1 cellular context compared by ENCODE assay signal in genomic region chr7:150983893-150984368, GRCh38.
TF ChIP-seq lines count a peak whose summit lies in the region.

No MANE protein-coding gene starts in this region.

TF ChIP-seq in K562, 482 proteins besides CTCF, POLR2A, EP300 and RAD21 (continued from another document and continues in another):
- TF ChIP-seq RCOR1 (IDR thresholded peaks at IDR 0.05; ENCODE audit: borderline replicate concordance in 1 of 2, low read depth in 2 of 2, low read length in 2 of 2) (peak in 1 of 2 experiments; percentile 84; a peak in 2 of 4 replicates), TEAD1 (CRISPR knock-in tag; IDR thresholded peaks at IDR 0.05) (0 out of 4 replicates have a peak, but pooled peaks have one; percentile 17 to 66), MCM7 (IDR thresholded peaks at IDR 0.05) (no peak), BACH1 (tag; IDR thresholded peaks at IDR 0.05) (peak; percentile 45; the same call in 1 of the 2 replicates), CREB1 (IDR thresholded peaks at IDR 0.05) (no peak), CREB1 (CRISPR knock-in tag; IDR thresholded peaks at IDR 0.05) (no peak), KLF16 (IDR thresholded peaks at IDR 0.05) (no peak), CBX3 (IDR thresholded peaks at IDR 0.05; ENCODE audit: borderline replicate concordance in 1 of 2, low read length in 2 of 2) (peak in 1 of 2 experiments; percentile 72; a peak in 1 of 3 replicates), PCBP2 (IDR thresholded peaks at IDR 0.05; ENCODE audit: low read depth, low read length, poor library complexity, severe bottlenecking) (no peak), MLX (CRISPR knock-in tag; conservative IDR thresholded peaks at IDR 0.05) (peak in 1 of 2 experiments; percentile 84; a peak in 1 of 4 replicates), SMAD4 (CRISPR knock-in tag; conservative IDR thresholded peaks at IDR 0.05) (peak; percentile 59; the same call in 1 of the 2 replicates), NEUROD1 (IDR thresholded peaks at IDR 0.05; ENCODE audit: borderline replicate concordance, low read depth, low read length, partially characterized antibody) (no peak), NCOA1 (IDR thresholded peaks at IDR 0.05; ENCODE audit: low read depth) (peak; percentile 72), RNF2 (IDR thresholded peaks at IDR 0.05) (no peak), PCBP1 (IDR thresholded peaks at IDR 0.05; ENCODE audit: low read depth, low read length, poor library complexity, severe bottlenecking) (no peak), ZNF134 (CRISPR knock-in tag; conservative IDR thresholded peaks at IDR 0.05) (peak; percentile 32; the same call in 1 of the 2 replicates), ASH1L (IDR thresholded peaks at IDR 0.05; ENCODE audit: borderline replicate concordance, low read depth, partially characterized antibody) (no peak), TCF7 (IDR thresholded peaks at IDR 0.05; ENCODE audit: borderline replicate concordance) (no peak), ZNF133 (CRISPR knock-in tag; IDR thresholded peaks at IDR 0.05) (no peak), ZNF24 (IDR thresholded peaks at IDR 0.05) (0 out of 2 replicates have a peak, but pooled peaks have one; percentile 9), LCOR (CRISPR knock-in tag; IDR thresholded peaks at IDR 0.05) (peak; percentile 69; the same call in 1 of the 2 replicates), ZBTB43 (CRISPR knock-in tag; IDR thresholded peaks at IDR 0.05) (no peak), E2F4 (CRISPR knock-in tag; IDR thresholded peaks at IDR 0.05; ENCODE audit: low read depth) (peak; percentile 58; the same call in 1 of the 2 replicates), BHLHE40 (IDR thresholded peaks at IDR 0.05; ENCODE audit: low read length) (no peak), POLR2H (tag; IDR thresholded peaks at IDR 0.05; ENCODE audit: low read depth) (no peak), SIX5 (IDR thresholded peaks at IDR 0.05; ENCODE audit: borderline replicate concordance in 1 of 2, insufficient read depth in 1 of 2, low read depth in 1 of 2, low read length in 2 of 2) (no peak), SETDB1 (IDR thresholded peaks at IDR 0.05; ENCODE audit: low read length) (no peak), BCL6 (CRISPR knock-in tag; IDR thresholded peaks at IDR 0.05) (peak; percentile 70; the same call in 1 of the 2 replicates), RB1 (IDR thresholded peaks at IDR 0.05; ENCODE audit: low read depth) (0 out of 2 replicates have a peak, but pooled peaks have one; percentile 17), ATF6 (CRISPR knock-in tag; IDR thresholded peaks at IDR 0.05) (peak; percentile 89), PRMT5 (CRISPR knock-in tag; IDR thresholded peaks at IDR 0.05) (peak; percentile 91; the same call in 1 of the 2 replicates), MAFG (tag; conservative IDR thresholded peaks at IDR 0.05) (0 out of 2 replicates have a peak, but pooled peaks have one; percentile 45)
- TF ChIP-seq, protein P1, sequence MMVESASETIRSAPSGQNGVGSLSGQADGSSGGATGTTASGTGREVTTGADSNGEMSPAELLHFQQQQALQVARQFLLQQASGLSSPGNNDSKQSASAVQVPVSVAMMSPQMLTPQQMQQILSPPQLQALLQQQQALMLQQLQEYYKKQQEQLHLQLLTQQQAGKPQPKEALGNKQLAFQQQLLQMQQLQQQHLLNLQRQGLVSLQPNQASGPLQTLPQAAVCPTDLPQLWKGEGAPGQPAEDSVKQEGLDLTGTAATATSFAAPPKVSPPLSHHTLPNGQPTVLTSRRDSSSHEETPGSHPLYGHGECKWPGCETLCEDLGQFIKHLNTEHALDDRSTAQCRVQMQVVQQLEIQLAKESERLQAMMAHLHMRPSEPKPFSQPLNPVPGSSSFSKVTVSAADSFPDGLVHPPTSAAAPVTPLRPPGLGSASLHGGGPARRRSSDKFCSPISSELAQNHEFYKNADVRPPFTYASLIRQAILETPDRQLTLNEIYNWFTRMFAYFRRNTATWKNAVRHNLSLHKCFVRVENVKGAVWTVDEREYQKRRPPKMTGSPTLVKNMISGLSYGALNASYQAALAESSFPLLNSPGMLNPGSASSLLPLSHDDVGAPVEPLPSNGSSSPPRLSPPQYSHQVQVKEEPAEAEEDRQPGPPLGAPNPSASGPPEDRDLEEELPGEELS (CRISPR knock-in tag; IDR thresholded peaks at IDR 0.05; ENCODE audit: borderline replicate concordance), result 0 out of 2 replicates have a peak, but pooled peaks have one; percentile 40
- TF ChIP-seq, protein P2, sequence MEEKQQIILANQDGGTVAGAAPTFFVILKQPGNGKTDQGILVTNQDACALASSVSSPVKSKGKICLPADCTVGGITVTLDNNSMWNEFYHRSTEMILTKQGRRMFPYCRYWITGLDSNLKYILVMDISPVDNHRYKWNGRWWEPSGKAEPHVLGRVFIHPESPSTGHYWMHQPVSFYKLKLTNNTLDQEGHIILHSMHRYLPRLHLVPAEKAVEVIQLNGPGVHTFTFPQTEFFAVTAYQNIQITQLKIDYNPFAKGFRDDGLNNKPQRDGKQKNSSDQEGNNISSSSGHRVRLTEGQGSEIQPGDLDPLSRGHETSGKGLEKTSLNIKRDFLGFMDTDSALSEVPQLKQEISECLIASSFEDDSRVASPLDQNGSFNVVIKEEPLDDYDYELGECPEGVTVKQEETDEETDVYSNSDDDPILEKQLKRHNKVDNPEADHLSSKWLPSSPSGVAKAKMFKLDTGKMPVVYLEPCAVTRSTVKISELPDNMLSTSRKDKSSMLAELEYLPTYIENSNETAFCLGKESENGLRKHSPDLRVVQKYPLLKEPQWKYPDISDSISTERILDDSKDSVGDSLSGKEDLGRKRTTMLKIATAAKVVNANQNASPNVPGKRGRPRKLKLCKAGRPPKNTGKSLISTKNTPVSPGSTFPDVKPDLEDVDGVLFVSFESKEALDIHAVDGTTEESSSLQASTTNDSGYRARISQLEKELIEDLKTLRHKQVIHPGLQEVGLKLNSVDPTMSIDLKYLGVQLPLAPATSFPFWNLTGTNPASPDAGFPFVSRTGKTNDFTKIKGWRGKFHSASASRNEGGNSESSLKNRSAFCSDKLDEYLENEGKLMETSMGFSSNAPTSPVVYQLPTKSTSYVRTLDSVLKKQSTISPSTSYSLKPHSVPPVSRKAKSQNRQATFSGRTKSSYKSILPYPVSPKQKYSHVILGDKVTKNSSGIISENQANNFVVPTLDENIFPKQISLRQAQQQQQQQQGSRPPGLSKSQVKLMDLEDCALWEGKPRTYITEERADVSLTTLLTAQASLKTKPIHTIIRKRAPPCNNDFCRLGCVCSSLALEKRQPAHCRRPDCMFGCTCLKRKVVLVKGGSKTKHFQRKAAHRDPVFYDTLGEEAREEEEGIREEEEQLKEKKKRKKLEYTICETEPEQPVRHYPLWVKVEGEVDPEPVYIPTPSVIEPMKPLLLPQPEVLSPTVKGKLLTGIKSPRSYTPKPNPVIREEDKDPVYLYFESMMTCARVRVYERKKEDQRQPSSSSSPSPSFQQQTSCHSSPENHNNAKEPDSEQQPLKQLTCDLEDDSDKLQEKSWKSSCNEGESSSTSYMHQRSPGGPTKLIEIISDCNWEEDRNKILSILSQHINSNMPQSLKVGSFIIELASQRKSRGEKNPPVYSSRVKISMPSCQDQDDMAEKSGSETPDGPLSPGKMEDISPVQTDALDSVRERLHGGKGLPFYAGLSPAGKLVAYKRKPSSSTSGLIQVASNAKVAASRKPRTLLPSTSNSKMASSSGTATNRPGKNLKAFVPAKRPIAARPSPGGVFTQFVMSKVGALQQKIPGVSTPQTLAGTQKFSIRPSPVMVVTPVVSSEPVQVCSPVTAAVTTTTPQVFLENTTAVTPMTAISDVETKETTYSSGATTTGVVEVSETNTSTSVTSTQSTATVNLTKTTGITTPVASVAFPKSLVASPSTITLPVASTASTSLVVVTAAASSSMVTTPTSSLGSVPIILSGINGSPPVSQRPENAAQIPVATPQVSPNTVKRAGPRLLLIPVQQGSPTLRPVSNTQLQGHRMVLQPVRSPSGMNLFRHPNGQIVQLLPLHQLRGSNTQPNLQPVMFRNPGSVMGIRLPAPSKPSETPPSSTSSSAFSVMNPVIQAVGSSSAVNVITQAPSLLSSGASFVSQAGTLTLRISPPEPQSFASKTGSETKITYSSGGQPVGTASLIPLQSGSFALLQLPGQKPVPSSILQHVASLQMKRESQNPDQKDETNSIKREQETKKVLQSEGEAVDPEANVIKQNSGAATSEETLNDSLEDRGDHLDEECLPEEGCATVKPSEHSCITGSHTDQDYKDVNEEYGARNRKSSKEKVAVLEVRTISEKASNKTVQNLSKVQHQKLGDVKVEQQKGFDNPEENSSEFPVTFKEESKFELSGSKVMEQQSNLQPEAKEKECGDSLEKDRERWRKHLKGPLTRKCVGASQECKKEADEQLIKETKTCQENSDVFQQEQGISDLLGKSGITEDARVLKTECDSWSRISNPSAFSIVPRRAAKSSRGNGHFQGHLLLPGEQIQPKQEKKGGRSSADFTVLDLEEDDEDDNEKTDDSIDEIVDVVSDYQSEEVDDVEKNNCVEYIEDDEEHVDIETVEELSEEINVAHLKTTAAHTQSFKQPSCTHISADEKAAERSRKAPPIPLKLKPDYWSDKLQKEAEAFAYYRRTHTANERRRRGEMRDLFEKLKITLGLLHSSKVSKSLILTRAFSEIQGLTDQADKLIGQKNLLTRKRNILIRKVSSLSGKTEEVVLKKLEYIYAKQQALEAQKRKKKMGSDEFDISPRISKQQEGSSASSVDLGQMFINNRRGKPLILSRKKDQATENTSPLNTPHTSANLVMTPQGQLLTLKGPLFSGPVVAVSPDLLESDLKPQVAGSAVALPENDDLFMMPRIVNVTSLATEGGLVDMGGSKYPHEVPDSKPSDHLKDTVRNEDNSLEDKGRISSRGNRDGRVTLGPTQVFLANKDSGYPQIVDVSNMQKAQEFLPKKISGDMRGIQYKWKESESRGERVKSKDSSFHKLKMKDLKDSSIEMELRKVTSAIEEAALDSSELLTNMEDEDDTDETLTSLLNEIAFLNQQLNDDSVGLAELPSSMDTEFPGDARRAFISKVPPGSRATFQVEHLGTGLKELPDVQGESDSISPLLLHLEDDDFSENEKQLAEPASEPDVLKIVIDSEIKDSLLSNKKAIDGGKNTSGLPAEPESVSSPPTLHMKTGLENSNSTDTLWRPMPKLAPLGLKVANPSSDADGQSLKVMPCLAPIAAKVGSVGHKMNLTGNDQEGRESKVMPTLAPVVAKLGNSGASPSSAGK (IDR thresholded peaks at IDR 0.05), result no peak
- TF ChIP-seq, protein P3, sequence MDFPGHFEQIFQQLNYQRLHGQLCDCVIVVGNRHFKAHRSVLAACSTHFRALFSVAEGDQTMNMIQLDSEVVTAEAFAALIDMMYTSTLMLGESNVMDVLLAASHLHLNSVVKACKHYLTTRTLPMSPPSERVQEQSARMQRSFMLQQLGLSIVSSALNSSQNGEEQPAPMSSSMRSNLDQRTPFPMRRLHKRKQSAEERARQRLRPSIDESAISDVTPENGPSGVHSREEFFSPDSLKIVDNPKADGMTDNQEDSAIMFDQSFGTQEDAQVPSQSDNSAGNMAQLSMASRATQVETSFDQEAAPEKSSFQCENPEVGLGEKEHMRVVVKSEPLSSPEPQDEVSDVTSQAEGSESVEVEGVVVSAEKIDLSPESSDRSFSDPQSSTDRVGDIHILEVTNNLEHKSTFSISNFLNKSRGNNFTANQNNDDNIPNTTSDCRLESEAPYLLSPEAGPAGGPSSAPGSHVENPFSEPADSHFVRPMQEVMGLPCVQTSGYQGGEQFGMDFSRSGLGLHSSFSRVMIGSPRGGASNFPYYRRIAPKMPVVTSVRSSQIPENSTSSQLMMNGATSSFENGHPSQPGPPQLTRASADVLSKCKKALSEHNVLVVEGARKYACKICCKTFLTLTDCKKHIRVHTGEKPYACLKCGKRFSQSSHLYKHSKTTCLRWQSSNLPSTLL (IDR thresholded peaks at IDR 0.05), result no peak
- TF ChIP-seq, protein P4, sequence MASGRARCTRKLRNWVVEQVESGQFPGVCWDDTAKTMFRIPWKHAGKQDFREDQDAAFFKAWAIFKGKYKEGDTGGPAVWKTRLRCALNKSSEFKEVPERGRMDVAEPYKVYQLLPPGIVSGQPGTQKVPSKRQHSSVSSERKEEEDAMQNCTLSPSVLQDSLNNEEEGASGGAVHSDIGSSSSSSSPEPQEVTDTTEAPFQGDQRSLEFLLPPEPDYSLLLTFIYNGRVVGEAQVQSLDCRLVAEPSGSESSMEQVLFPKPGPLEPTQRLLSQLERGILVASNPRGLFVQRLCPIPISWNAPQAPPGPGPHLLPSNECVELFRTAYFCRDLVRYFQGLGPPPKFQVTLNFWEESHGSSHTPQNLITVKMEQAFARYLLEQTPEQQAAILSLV (tag; IDR thresholded peaks at IDR 0.05), result 0 out of 2 replicates have a peak, but pooled peaks have one; percentile 16
